12 cellular contexts compared by ENCODE assay signal in the genomic region with DNA sequence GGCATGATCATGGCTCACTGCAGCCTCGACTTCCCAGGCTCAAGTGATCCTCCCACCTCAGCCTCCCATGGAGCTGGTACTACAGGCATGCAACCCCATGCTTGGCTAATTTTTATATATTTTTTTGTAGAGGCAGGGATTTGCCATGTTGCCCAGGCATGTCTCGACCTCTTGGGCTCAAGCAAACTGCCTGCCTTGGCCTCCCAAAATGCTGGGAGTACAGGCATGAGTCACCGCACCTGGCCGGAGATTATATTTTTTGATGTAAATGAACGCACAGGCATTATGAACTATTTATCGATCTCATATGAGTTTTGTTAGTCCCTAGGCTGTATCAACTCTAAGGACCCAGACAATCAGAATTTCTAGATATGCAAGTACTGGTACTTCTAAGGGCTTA.
"Had no signal": no experiment of that assay in that cellular context is flagged by ENCODE, and none has a peak within 500 bp of the region (broad histone marks: within the 10 kb centered on the region; RNA-seq: fewer than 3 reads in every experiment).

No MANE protein-coding gene starts in this region.

- H3K27ac Mint-ChIP-seq: stimulated activated naive B cell treated with anti-CD40 and anti-IgM and Interleukin-4, amounts not matched to agents 10 μg/mL and 1 μg/mL and 100 μg/mL, for 72 hours; type B pancreatic cell had no signal

- H3K27me3 Mint-ChIP-seq: activated B cell treated with CpG ODN at 0.5 μM for 24 hours, memory B cell had no signal

- DNase-seq: activated B cell treated with CpG ODN at 0.5 μM for 24 hours; activated CD4-positive, alpha-beta memory T cell treated with anti-CD3 and anti-CD28 coated beads for 36 hours; activated CD4-positive, alpha-beta T cell treated with anti-CD3 and anti-CD28 coated beads for 4 hours; activated naive CD8-positive, alpha-beta T cell treated with anti-CD3 and anti-CD28 coated beads for 36 hours; heart left ventricle; left cardiac atrium; stimulated activated CD4-positive, alpha-beta T cell treated with anti-CD3 and anti-CD28 coated beads, Interleukin-2, amount 100 ng/mL, for 24 hours; stimulated activated naive B cell treated with anti-CD40 and anti-IgM and Interleukin-4, amounts not matched to agents 10 μg/mL and 1 μg/mL and 100 μg/mL, for 72 hours; T1000 had no signal

- H3K4me3 Mint-ChIP-seq: activated B cell treated with CpG ODN at 0.5 μM for 24 hours; activated naive CD8-positive, alpha-beta T cell treated with anti-CD3 and anti-CD28 coated beads for 36 hours; stimulated activated naive B cell treated with anti-CD40 and anti-IgM and Interleukin-4, amounts not matched to agents 10 μg/mL and 1 μg/mL and 100 μg/mL, for 72 hours; type B pancreatic cell had no signal

- ATAC-seq: heart left ventricle, left cardiac atrium, sciatic nerve had no signal

- H3K9me3 Mint-ChIP-seq: activated B cell treated with CpG ODN at 0.5 μM for 24 hours; activated CD4-positive, alpha-beta memory T cell treated with anti-CD3 and anti-CD28 coated beads for 36 hours; activated naive CD8-positive, alpha-beta T cell treated with anti-CD3 and anti-CD28 coated beads for 36 hours; memory B cell; stimulated activated naive B cell treated with anti-CD40 and anti-IgM and Interleukin-4, amounts not matched to agents 10 μg/mL and 1 μg/mL and 100 μg/mL, for 72 hours; type B pancreatic cell had no signal

- H3K36me3 Mint-ChIP-seq: activated CD4-positive, alpha-beta memory T cell treated with anti-CD3 and anti-CD28 coated beads for 36 hours; activated naive CD8-positive, alpha-beta T cell treated with anti-CD3 and anti-CD28 coated beads for 36 hours; memory B cell; stimulated activated naive B cell treated with anti-CD40 and anti-IgM and Interleukin-4, amounts not matched to agents 10 μg/mL and 1 μg/mL and 100 μg/mL, for 72 hours; type B pancreatic cell had no signal
